ENCODE assay signal across 9 cellular contexts in genomic region chr4:86940176-86940575, GRCh38. TPM values are rescaled to one million over a fixed set of nuclear protein-coding genes. Genes with fewer than 3 reads are reported as not detected.
DNase-seq lines count a peak whose midpoint lies in the region; ATAC-seq and TF ChIP-seq lines count a peak whose summit lies in the region.
"Had no signal": no experiment of that assay in that cellular context is flagged by ENCODE, and none has a peak within 500 bp of the region (broad histone marks: within the 10 kb centered on the region; RNA-seq: fewer than 3 reads in every experiment).

No MANE protein-coding gene starts in this region.

- H3K36me3 Mint-ChIP-seq in GM23338 (ENCODE audit: low read depth) (peaks cover 2% of the 10 kb centered on the region; the same call in 1 of the 3 replicates), T-helper 17 cell (ENCODE audit: low read depth) (peaks cover 7% of the 10 kb centered on the region)
- no peaks in the 10 kb centered on the region for H3K36me3 Mint-ChIP-seq in naive thymus-derived CD8-positive, alpha-beta T cell

- H3K4me3 Mint-ChIP-seq in GM23338 (no peak overlapping the region), T-helper 17 cell (peak overlapping the region; percentile 71)
- peak overlapping the region in 6 of 10 donors; percentile 47 to 81 (median 71) for H3K4me3 Mint-ChIP-seq in naive thymus-derived CD8-positive, alpha-beta T cell

- H3K4me2 ChIP-seq in GM23338: peak overlapping the region; percentile 10; the same call in 1 of the 2 replicates

- H3K27ac ChIP-seq in GM23338 (ENCODE audit: low read depth): peak overlapping the region; percentile 46; the same call in 1 of the 2 replicates

- H3K4me1 ChIP-seq in GM23338 (ENCODE audit: insufficient read depth) (peaks cover 49% of the 10 kb centered on the region), mucosa of descending colon (ENCODE audit: low read depth) (peaks cover 52% of the 10 kb centered on the region)

- intact Hi-C loops in mucosa of descending colon (cut with DNase I, micrococcal nuclease): no loop called here

- peaks cover 14% of the 10 kb centered on the region for H4K20me1 ChIP-seq in GM23338 (replicated peaks; ENCODE audit: insufficient read depth)

- peaks cover 91% of the 10 kb centered on the region for H3K79me2 ChIP-seq in GM23338 (replicated peaks; ENCODE audit: insufficient read depth)

- POLR2A ChIA-PET in naive thymus-derived CD8-positive, alpha-beta T cell (lab: Charles Lee): interaction anchor here (0.7 to 6.7 kb wide), 2 partner anchors 18 to 66 kb away, joined by 3 to 162 read pairs; no protein-coding TSS in a partner anchor

- DNase-seq in GM23338 (ENCODE audit: low spot score) (no peak), T-helper 17 cell (no peak), DMS79 treated with DMSO at 0.1 percent for 48 hours (lab: John Stamatoyannopoulos, UW) (no peak), kidney glomerular epithelial cell (lab: John Stamatoyannopoulos, UW) (no peak), mucosa of descending colon (no peak), SIG-M5 (lab: John Stamatoyannopoulos, UW) (no peak)
- DNase-seq in naive thymus-derived CD8-positive, alpha-beta T cell: no peak

- H3K27ac Mint-ChIP-seq in GM23338 (no peak overlapping the region), T-helper 17 cell (peak overlapping the region; percentile 99)
- H3K27ac Mint-ChIP-seq in naive thymus-derived CD8-positive, alpha-beta T cell: peak overlapping the region in 9 of 10 donors; percentile 29 to 94 (median 82)

- peaks cover 6% of the 10 kb centered on the region for H3F3A ChIP-seq in GM23338 (replicated peaks; ENCODE audit: low read depth)

- ATAC-seq in GM18498 (IDR thresholded peaks at IDR 0.05; ENCODE audit: unreplicated experiment): peak; percentile 2
- ATAC-seq in GM23338: no peak
- ATAC-seq in T-helper 17 cell: no peak
- ATAC-seq in naive thymus-derived CD8-positive, alpha-beta T cell: no peak
- no peak for ATAC-seq in mucosa of descending colon
- ATAC-seq: HCT116 had no signal

- H2AFZ ChIP-seq in GM23338: no peak overlapping the region

- H3K4me1 Mint-ChIP-seq in GM23338 (peaks cover 47% of the 10 kb centered on the region), T-helper 17 cell (peaks cover 57% of the 10 kb centered on the region)
- peaks cover 34 to 89% (median 67%) of the 10 kb centered on the region in 4 donors for H3K4me1 Mint-ChIP-seq in naive thymus-derived CD8-positive, alpha-beta T cell

- H3K36me3 ChIP-seq in GM23338 (ENCODE audit: insufficient read depth): no peaks in the 10 kb centered on the region
- no peaks in the 10 kb centered on the region for H3K36me3 ChIP-seq in mucosa of descending colon (ENCODE audit: low read depth)

- no peaks in the 10 kb centered on the region for H3K27me3 ChIP-seq in GM23338 (ENCODE audit: insufficient read depth)

- H3K9me3 ChIP-seq in T-helper 17 cell (ENCODE audit: control insufficient read depth, low read length, poor library complexity, severe bottlenecking) (no peaks in the 10 kb centered on the region), mucosa of descending colon (no peaks in the 10 kb centered on the region)

- TF ChIP-seq CTCF in GM23338 (conservative IDR thresholded peaks at IDR 0.05; ENCODE audit: low read depth in 2 of 2): no peak
- TF ChIP-seq CTCF in mucosa of descending colon (IDR thresholded peaks at IDR 0.05): no peak

- H3K27me3 Mint-ChIP-seq in GM23338 (ENCODE audit: insufficient read depth, low read depth, poor library complexity) (peaks cover 11% of the 10 kb centered on the region), T-helper 17 cell (no peaks in the 10 kb centered on the region)
- no peaks in the 10 kb centered on the region for H3K27me3 Mint-ChIP-seq in naive thymus-derived CD8-positive, alpha-beta T cell

- no peak overlapping the region for H3K4me3 ChIP-seq in GM23338
- H3K4me3 ChIP-seq in mucosa of descending colon: no peak overlapping the region

- H3K9me2 ChIP-seq in GM23338 (ENCODE audit: insufficient read depth): no peaks in the 10 kb centered on the region

- H3K9me3 Mint-ChIP-seq in GM23338: no peaks in the 10 kb centered on the region; the same call in 2 of the 3 replicates
- no peaks in the 10 kb centered on the region for H3K9me3 Mint-ChIP-seq in naive thymus-derived CD8-positive, alpha-beta T cell

TF ChIP-seq in GM23338, 12 proteins besides CTCF, POLR2A, EP300 and RAD21 (continues in another document):
- TF ChIP-seq REST (IDR thresholded peaks at IDR 0.05; ENCODE audit: unreplicated experiment): no peak
- no peak for TF ChIP-seq JUNB (IDR thresholded peaks at IDR 0.05; ENCODE audit: unreplicated experiment)

RNA-seq across cellular contexts. Expression of gene AFF1, which starts 5.4 kb away (rescaled TPM):
- 53.8 and 67.2 TPM in 2 replicates for total RNA-seq in GM23338 (2014; rRNA removed; shearing (Covaris generic))
- 37.6 and 42.6 TPM in 2 replicates for polyA plus RNA-seq in GM23338 (2016; fragmentation: Nextera tagmentation; extraction: Ambion mirVana)
- 100 to 1,000 TPM; 105 to 121 TPM for total RNA-seq in T-helper 17 cell
- total RNA-seq in naive thymus-derived CD8-positive, alpha-beta T cell: 10 to 100 TPM; 50.8 to 55.8 TPM
- 10 to 100 TPM in 2 of 3 donors, 1 to 10 TPM in 1; 9.0 to 13.7 (median 12.9) TPM for polyA plus RNA-seq in naive thymus-derived CD8-positive, alpha-beta T cell
- total RNA-seq in mucosa of descending colon: 100 to 1,000 TPM in 2 of 3 donors, 10 to 100 TPM in 1; 84.0 to 150 (median 120) TPM

RNA-seq across cellular contexts. Expression of gene C4orf36, which starts 48.0 kb away (rescaled TPM):
- 1.1 TPM in 1 of 2 replicates, not detected in the other for total RNA-seq in GM23338 (2014; rRNA removed; shearing (Covaris generic))
- polyA plus RNA-seq in GM23338 (2016; fragmentation: Nextera tagmentation; extraction: Ambion mirVana): 0.97 and 1.6 TPM in 2 replicates
- total RNA-seq in T-helper 17 cell (not detected), mucosa of descending colon (under 1 TPM; 0.67 to 0.96 (median 0.85) TPM)
- not detected for total RNA-seq in naive thymus-derived CD8-positive, alpha-beta T cell
- not detected for polyA plus RNA-seq in naive thymus-derived CD8-positive, alpha-beta T cell
